1 cellular context compared by ENCODE assay signal in the genomic region with DNA sequence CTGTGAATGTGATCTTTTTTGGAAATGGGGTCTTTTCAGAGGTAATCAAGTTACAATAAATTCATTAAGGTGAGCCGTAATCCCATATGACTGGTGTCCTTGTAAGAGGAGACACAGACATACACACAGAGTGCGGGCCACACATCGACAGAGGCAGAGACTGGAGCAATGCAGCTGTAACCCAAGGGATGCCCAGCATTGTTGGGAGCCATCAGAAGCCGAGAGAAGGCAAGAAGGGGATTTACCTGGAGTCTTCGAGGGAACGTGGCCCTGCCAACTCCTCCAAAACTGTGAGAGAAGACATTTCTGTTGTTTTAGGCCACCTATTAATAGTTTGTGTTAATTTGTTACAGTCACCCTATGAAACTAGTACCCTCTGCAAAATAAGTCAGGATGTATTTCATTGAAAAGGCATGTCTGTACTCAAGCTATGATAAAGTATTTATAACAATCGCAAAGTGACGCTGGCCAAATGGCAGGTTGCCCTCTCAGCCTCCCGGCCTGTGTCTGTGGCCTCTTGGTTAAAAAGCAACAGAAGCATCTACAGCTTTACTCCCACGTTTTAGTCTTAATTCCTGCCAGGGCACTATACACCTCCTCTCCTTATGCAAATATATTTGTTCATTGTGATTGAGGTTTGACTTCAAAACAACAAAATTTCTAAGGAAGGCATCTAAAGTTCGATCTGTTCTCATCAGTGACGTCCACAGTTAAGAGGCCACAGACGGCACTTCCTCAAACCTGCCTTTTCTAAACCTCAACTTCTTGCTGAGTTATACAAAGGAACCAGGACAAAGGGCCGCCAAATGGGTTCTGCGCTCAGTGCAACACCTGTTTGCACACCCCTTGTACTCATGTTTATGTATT.
TF ChIP-seq lines count a peak whose summit lies in the region.

No MANE protein-coding gene starts in this region.

TF ChIP-seq in GM23338, 12 proteins besides CTCF, POLR2A, EP300 and RAD21 (continued from another document):
- TF ChIP-seq, protein P1, sequence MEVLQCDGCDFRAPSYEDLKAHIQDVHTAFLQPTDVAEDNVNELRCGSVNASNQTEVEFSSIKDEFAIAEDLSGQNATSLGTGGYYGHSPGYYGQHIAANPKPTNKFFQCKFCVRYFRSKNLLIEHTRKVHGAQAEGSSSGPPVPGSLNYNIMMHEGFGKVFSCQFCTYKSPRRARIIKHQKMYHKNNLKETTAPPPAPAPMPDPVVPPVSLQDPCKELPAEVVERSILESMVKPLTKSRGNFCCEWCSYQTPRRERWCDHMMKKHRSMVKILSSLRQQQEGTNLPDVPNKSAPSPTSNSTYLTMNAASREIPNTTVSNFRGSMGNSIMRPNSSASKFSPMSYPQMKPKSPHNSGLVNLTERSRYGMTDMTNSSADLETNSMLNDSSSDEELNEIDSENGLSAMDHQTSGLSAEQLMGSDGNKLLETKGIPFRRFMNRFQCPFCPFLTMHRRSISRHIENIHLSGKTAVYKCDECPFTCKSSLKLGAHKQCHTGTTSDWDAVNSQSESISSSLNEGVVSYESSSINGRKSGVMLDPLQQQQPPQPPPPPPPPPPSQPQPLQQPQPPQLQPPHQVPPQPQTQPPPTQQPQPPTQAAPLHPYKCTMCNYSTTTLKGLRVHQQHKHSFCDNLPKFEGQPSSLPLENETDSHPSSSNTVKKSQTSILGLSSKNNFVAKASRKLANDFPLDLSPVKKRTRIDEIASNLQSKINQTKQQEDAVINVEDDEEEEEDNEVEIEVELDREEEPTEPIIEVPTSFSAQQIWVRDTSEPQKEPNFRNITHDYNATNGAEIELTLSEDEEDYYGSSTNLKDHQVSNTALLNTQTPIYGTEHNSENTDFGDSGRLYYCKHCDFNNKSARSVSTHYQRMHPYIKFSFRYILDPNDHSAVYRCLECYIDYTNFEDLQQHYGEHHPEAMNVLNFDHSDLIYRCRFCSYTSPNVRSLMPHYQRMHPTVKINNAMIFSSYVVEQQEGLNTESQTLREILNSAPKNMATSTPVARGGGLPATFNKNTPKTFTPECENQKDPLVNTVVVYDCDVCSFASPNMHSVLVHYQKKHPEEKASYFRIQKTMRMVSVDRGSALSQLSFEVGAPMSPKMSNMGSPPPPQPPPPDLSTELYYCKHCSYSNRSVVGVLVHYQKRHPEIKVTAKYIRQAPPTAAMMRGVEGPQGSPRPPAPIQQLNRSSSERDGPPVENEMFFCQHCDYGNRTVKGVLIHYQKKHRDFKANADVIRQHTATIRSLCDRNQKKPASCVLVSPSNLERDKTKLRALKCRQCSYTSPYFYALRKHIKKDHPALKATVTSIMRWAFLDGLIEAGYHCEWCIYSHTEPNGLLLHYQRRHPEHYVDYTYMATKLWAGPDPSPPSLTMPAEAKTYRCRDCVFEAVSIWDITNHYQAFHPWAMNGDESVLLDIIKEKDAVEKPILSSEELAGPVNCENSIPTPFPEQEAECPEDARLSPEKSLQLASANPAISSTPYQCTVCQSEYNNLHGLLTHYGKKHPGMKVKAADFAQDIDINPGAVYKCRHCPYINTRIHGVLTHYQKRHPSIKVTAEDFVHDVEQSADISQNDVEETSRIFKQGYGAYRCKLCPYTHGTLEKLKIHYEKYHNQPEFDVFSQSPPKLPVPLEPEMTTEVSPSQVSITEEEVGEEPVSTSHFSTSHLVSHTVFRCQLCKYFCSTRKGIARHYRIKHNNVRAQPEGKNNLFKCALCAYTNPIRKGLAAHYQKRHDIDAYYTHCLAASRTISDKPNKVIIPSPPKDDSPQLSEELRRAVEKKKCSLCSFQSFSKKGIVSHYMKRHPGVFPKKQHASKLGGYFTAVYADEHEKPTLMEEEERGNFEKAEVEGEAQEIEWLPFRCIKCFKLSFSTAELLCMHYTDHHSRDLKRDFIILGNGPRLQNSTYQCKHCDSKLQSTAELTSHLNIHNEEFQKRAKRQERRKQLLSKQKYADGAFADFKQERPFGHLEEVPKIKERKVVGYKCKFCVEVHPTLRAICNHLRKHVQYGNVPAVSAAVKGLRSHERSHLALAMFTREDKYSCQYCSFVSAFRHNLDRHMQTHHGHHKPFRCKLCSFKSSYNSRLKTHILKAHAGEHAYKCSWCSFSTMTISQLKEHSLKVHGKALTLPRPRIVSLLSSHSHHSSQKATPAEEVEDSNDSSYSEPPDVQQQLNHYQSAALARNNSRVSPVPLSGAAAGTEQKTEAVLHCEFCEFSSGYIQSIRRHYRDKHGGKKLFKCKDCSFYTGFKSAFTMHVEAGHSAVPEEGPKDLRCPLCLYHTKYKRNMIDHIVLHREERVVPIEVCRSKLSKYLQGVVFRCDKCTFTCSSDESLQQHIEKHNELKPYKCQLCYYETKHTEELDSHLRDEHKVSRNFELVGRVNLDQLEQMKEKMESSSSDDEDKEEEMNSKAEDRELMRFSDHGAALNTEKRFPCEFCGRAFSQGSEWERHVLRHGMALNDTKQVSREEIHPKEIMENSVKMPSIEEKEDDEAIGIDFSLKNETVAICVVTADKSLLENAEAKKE (CRISPR knock-in tag; IDR thresholded peaks at IDR 0.05), result no peak
- TF ChIP-seq POLR2AphosphoS5 (IDR thresholded peaks at IDR 0.05; ENCODE audit: low read depth) (no peak), STAT1 (IDR thresholded peaks at IDR 0.05; ENCODE audit: unreplicated experiment) (no peak), NANOG (IDR thresholded peaks at IDR 0.05; ENCODE audit: borderline replicate concordance) (no peak), EZH2 (IDR thresholded peaks at IDR 0.05; ENCODE audit: low read depth, unreplicated experiment) (no peak), EZH2phosphoT487 (IDR thresholded peaks at IDR 0.05; ENCODE audit: unreplicated experiment) (no peak), ZNF114 (CRISPR knock-in tag; IDR thresholded peaks at IDR 0.05) (no peak), JUNB (IDR thresholded peaks at IDR 0.05; ENCODE audit: unreplicated experiment) (no peak)
- TF ChIP-seq, protein P2, sequence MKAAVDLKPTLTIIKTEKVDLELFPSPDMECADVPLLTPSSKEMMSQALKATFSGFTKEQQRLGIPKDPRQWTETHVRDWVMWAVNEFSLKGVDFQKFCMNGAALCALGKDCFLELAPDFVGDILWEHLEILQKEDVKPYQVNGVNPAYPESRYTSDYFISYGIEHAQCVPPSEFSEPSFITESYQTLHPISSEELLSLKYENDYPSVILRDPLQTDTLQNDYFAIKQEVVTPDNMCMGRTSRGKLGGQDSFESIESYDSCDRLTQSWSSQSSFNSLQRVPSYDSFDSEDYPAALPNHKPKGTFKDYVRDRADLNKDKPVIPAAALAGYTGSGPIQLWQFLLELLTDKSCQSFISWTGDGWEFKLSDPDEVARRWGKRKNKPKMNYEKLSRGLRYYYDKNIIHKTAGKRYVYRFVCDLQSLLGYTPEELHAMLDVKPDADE (IDR thresholded peaks at IDR 0.05), result no peak
